10 cellular contexts compared by ENCODE assay signal in genomic region chr18:35463050-35463449, GRCh38. TPM values are rescaled to one million over a fixed set of nuclear protein-coding genes. Genes with fewer than 3 reads are reported as not detected.
DNase-seq lines count a peak whose midpoint lies in the region; ATAC-seq, FAIRE-seq and TF ChIP-seq lines count a peak whose summit lies in the region.
"Had no signal": no experiment of that assay in that cellular context is flagged by ENCODE, and none has a peak within 500 bp of the region (broad histone marks: within the 10 kb centered on the region; RNA-seq: fewer than 3 reads in every experiment).

No MANE protein-coding gene starts in this region.

- no peaks in the 10 kb centered on the region for H3K27me3 ChIP-seq in SJCRH30
- H3K27me3 ChIP-seq in gastrocnemius medialis = no peaks in the 10 kb centered on the region
- H3K27me3 ChIP-seq in ascending aorta = no peaks in the 10 kb centered on the region

- no peaks in the 10 kb centered on the region for H3K4me1 ChIP-seq in SJCRH30
- H3K4me1 ChIP-seq in gastrocnemius medialis = peaks cover 3 to 12% of the 10 kb centered on the region in 2 donors
- H3K4me1 ChIP-seq in ascending aorta = peaks cover 9 to 31% of the 10 kb centered on the region in 2 donors

- POLR2A ChIA-PET in GM10248 (lab: Yijun Ruan, JAX) = interaction anchor here (0.9 kb wide), 1 partner anchor 16 kb away, joined by 3 read pairs; no protein-coding TSS in a partner anchor

- TF ChIP-seq POLR2A in H54 (IDR thresholded peaks at IDR 0.05; ENCODE audit: low read depth, low read length) (no peak), gastrocnemius medialis (IDR thresholded peaks at IDR 0.05) (no peak)

- CTCF ChIA-PET in GM10248 (lab: Yijun Ruan, JAX) = interaction anchor here (0.6 to 0.8 kb wide), 2 partner anchors 14 to 15 kb away, joined by 3 read pairs; no protein-coding TSS in a partner anchor

- H3K27ac ChIP-seq in SJCRH30 = no peak overlapping the region
- peak overlapping the region; percentile 18 to 55 (median 41) for H3K27ac ChIP-seq in gastrocnemius medialis
- H3K27ac ChIP-seq in ascending aorta = peak overlapping the region in 1 of 2 donors; percentile 48

- peak in 1 of 2 donors; percentile 24 for ATAC-seq in gastrocnemius medialis
- no peak for ATAC-seq in HG03354 (IDR thresholded peaks at IDR 0.05; ENCODE audit: poor library complexity, severe bottlenecking, unreplicated experiment)

- H3K4me3 ChIP-seq in SJCRH30 = no peak overlapping the region
- H3K4me3 ChIP-seq in fibroblast of pulmonary artery (replicated peaks; ENCODE audit: low read depth, low read length) = no peak overlapping the region
- H3K4me3 ChIP-seq in gastrocnemius medialis = no peak overlapping the region
- H3K4me3 ChIP-seq in ascending aorta = no peak overlapping the region
- H3K4me3 ChIP-seq: PC-9 had no signal

- no peaks in the 10 kb centered on the region for H3K9me3 ChIP-seq in SJCRH30 (replicated peaks)
- no peaks in the 10 kb centered on the region for H3K9me3 ChIP-seq in gastrocnemius medialis
- no peaks in the 10 kb centered on the region for H3K9me3 ChIP-seq in ascending aorta

- H3K36me3 ChIP-seq in SJCRH30 (no peaks in the 10 kb centered on the region), gastrocnemius medialis (no peaks in the 10 kb centered on the region), ascending aorta (no peaks in the 10 kb centered on the region)

- intact Hi-C loops in gastrocnemius medialis (cut with DNase I; ENCODE audit: low total_unique reads) (no loop called here), ascending aorta (cut with DNase I) (no loop called here)

- DNase-seq in H54 (ENCODE audit: insufficient read length, low spot score) (no peak), SJCRH30 (peak; percentile 12 to 24), fibroblast of pulmonary artery (ENCODE audit: low read depth) (peak; percentile 81), gastrocnemius medialis (no peak), GM10248 (ENCODE audit: extremely low spot score) (no peak), ascending aorta (ENCODE audit: low spot score in 2 of 2) (no peak)
- DNase-seq: DMS79, PC-9, T-helper 9 cell had no signal

- FAIRE-seq in H54 (lab: Jason Lieb, UNC) = peak; percentile 72

- TF ChIP-seq CTCF in fibroblast of pulmonary artery (IDR thresholded peaks at IDR 0.05; ENCODE audit: low read length, missing control alignments) = no peak
- TF ChIP-seq CTCF in gastrocnemius medialis (IDR thresholded peaks at IDR 0.05 in 4 of 5, conservative IDR thresholded peaks at IDR 0.05 in 1 of 5) = no peak
- no peak for TF ChIP-seq CTCF in GM10248 (IDR thresholded peaks at IDR 0.05; ENCODE audit: control extremely low read depth, extremely low read depth, low read depth, missing control alignments)
- TF ChIP-seq CTCF in ascending aorta (IDR thresholded peaks at IDR 0.05) = no peak

- in situ Hi-C loops in gastrocnemius medialis (cut with MboI; ENCODE audit: low sequenced_read_pairs in 4 of 4) = no loop called here

RNA-seq across cellular contexts. Expression of gene INO80C, which starts 34.7 kb away (rescaled TPM):
- 6.0 and 7.3 TPM in 2 replicates for total RNA-seq in SJCRH30 (2014; rRNA removed; shearing (Covaris generic))
- total RNA-seq in gastrocnemius medialis (1 to 10 TPM; 5.3 to 6.4 (median 5.5) TPM), ascending aorta (11.2 TPM)

Comparison
In these comparisons a context has a peak if more than half of its experiments do, and no peak if none do; other contexts are left out.
1. DNase-seq: peak in SJCRH30 (2 of 2) and fibroblast of pulmonary artery (single experiment); none in H54 (single experiment), gastrocnemius medialis (0 of 2), GM10248 (single experiment) and ascending aorta (0 of 2).